Comparison of ENCODE assay signal across 13 cellular contexts in the genomic region with DNA sequence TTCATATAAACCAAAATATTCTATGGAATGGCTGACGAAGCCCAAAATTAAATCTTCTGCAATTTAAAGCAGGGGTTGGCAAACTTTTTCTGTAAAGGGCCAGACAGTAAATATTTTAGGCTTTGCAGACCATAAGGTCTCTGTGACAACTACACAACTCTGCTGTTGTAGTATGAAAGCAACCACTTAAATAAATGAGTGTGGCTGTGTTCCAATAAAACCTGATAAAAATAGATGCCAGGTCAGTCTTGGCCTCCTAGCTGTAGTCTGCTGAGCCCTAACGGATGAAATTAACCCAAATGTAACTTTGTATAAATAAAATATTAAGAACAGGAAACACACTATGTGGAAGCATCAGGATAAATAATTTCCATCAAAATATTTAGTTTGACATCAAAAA.
"Had no signal": no experiment of that assay in that cellular context is flagged by ENCODE, and none has a peak within 500 bp of the region (broad histone marks: within the 10 kb centered on the region; RNA-seq: fewer than 3 reads in every experiment).

No MANE protein-coding gene starts in this region.

- DNase-seq: activated CD4-positive, alpha-beta T cell treated with anti-CD3 and anti-CD28 coated beads, Interleukin-2, amount 10 ng/mL, durations not matched to agents 7 days and 5 days; activated CD8-positive, alpha-beta memory T cell treated with anti-CD3 and anti-CD28 coated beads for 24 hours; activated gamma-delta T cell treated with Interleukin-2 at 50 U/mL for 16 hours; activated naive CD8-positive, alpha-beta T cell treated with anti-CD3 and anti-CD28 coated beads for 36 hours; brain microvascular endothelial cell; cerebellar nuclear complex; erythroblast; left lung; mesenchymal stem cell; right cardiac atrium; spleen had no signal

- ATAC-seq: gastroesophageal sphincter; left lung; natural killer cell treated with Interleukin-12 subunit alpha and Interleukin-12 subunit beta and Interleukin-15 and Interleukin-18, amount 100 ng/mL, for 72 hours had no signal
